Comparison of ENCODE assay signal across 20 cellular contexts in genomic region chrX:153736871-153737441, GRCh38. TPM values are rescaled to one million over a fixed set of nuclear protein-coding genes. Genes with fewer than 3 reads are reported as not detected.
"Had no signal": no experiment of that assay in that cellular context is flagged by ENCODE, and none has a peak within 500 bp of the region (broad histone marks: within the 10 kb centered on the region; RNA-seq: fewer than 3 reads in every experiment).

No MANE protein-coding gene starts in this region.

- H3K4me3 ChIP-seq: lung, tibial nerve had no signal

- DNase-seq: activated CD4-positive, alpha-beta T cell treated with anti-CD3 and anti-CD28 coated beads, Interleukin-2, amount 50 U/mL, for 1 hour; activated CD4-positive, CD25-positive, alpha-beta regulatory T cell treated with anti-CD3 and anti-CD28 coated beads, Interleukin-2, amount 50 U/mL, for 72 hours; activated gamma-delta T cell; cerebellar nuclear complex; cortex of kidney; erythroblast; foreskin melanocyte; glutamatergic neuron; occipital lobe; retina; stimulated activated CD4-positive, alpha-beta T cell treated with anti-CD3 and anti-CD28 coated beads, Interleukin-12 subunit alpha, Interleukin-12 subunit beta, amount 100 ng/mL, for 4 hours; stimulated activated CD4-positive, alpha-beta T cell treated with anti-CD3 and anti-CD28 coated beads, Interleukin-2, amount 100 ng/mL, for 24 hours had no signal

- FAIRE-seq: bronchial epithelial cell, endometrium, keratinocyte, urothelium cell line had no signal

- H3K27ac ChIP-seq: tibial nerve, VCaP had no signal

- H3K27me3 ChIP-seq: tibial nerve had no signal

- H3K4me1 ChIP-seq: tibial nerve had no signal

- H3K9me3 ChIP-seq: tibial nerve had no signal

RNA-seq across cellular contexts. Expression of gene SRPK3, which starts 43.9 kb away (rescaled TPM):
- polyA plus RNA-seq: neural cell had no signal
